In genomic region chr2:241240320-241241004, GRCh38 we compare ENCODE assay signal across 17 cellular contexts. TPM values are rescaled to one million over a fixed set of nuclear protein-coding genes. Genes with fewer than 3 reads are reported as not detected.
DNase-seq lines count a peak whose midpoint lies in the region; ATAC-seq, FAIRE-seq and TF ChIP-seq lines count a peak whose summit lies in the region.
"Had no signal": no experiment of that assay in that cellular context is flagged by ENCODE, and none has a peak within 500 bp of the region (broad histone marks: within the 10 kb centered on the region; RNA-seq: fewer than 3 reads in every experiment).

No MANE protein-coding gene starts in this region.

- H3K9me3 Mint-ChIP-seq in astrocyte (ENCODE audit: unreplicated experiment) (no peaks in the 10 kb centered on the region), glutamatergic neuron (ENCODE audit: unreplicated experiment) (peaks cover 5% of the 10 kb centered on the region)
- H3K9me3 Mint-ChIP-seq: CD4-positive, alpha-beta T cell had no signal

- H3K4me2 ChIP-seq in astrocyte (ENCODE audit: low read length) (no peak overlapping the region), osteoblast (ENCODE audit: insufficient read depth, low read length) (no peak overlapping the region)

- H3K36me3 ChIP-seq in astrocyte (ENCODE audit: insufficient read depth, low read length), result peaks cover 84% of the 10 kb centered on the region
- H3K36me3 ChIP-seq in osteoblast (ENCODE audit: insufficient read depth, low read length), result peaks cover 96% of the 10 kb centered on the region
- H3K36me3 ChIP-seq in vagina, result peaks cover 0 to 91% of the 10 kb centered on the region in 2 donors

- ATAC-seq in HG02798 (IDR thresholded peaks at IDR 0.05; ENCODE audit: poor library complexity, unreplicated experiment), result no peak

- H3K36me3 Mint-ChIP-seq in astrocyte (ENCODE audit: low read depth, unreplicated experiment) (peaks cover 36% of the 10 kb centered on the region), glutamatergic neuron (ENCODE audit: unreplicated experiment) (peaks cover 7% of the 10 kb centered on the region)

- TF ChIP-seq CTCF in astrocyte (IDR thresholded peaks at IDR 0.05; ENCODE audit: insufficient read depth, low read depth, low read length) (no peak), glutamatergic neuron (IDR thresholded peaks at IDR 0.05; ENCODE audit: partially characterized antibody, unreplicated experiment) (no peak), osteoblast (IDR thresholded peaks at IDR 0.05; ENCODE audit: extremely low read depth, low read depth, low read length) (no peak), vagina (IDR thresholded peaks at IDR 0.05) (no peak)

- no peak for TF ChIP-seq POLR2A in GM12891 (IDR thresholded peaks at IDR 0.05; ENCODE audit: low read depth, low read length)
- no peak for TF ChIP-seq POLR2A in vagina (IDR thresholded peaks at IDR 0.05)

- H3K4me1 Mint-ChIP-seq in astrocyte (ENCODE audit: low read depth, unreplicated experiment) (peaks cover 2% of the 10 kb centered on the region), glutamatergic neuron (ENCODE audit: low read depth, unreplicated experiment) (no peaks in the 10 kb centered on the region)
- H3K4me1 Mint-ChIP-seq: B cell had no signal

- intact Hi-C loops in vagina (cut with DNase I), result no loop called here

- peaks cover 100% of the 10 kb centered on the region for H4K20me1 ChIP-seq in astrocyte (ENCODE audit: insufficient read depth, low read length)
- H4K20me1 ChIP-seq in osteoblast (ENCODE audit: insufficient read depth, low read length), result peaks cover 86% of the 10 kb centered on the region

- no peak overlapping the region for H3K9ac ChIP-seq in astrocyte (ENCODE audit: low read length)

- H3K4me3 Mint-ChIP-seq in astrocyte (ENCODE audit: unreplicated experiment), result no peak overlapping the region
- no peak overlapping the region for H3K4me3 Mint-ChIP-seq in glutamatergic neuron (ENCODE audit: unreplicated experiment)
- H3K4me3 Mint-ChIP-seq: B cell; CD4-positive, alpha-beta T cell had no signal

- FAIRE-seq in GM12891 (lab: Jason Lieb, UNC) (no peak), astrocyte (lab: Jason Lieb, UNC) (no peak)
- FAIRE-seq: A204.1 had no signal

- H3K27ac Mint-ChIP-seq in astrocyte (ENCODE audit: unreplicated experiment), result peak overlapping the region; percentile 72
- H3K27ac Mint-ChIP-seq in glutamatergic neuron (ENCODE audit: unreplicated experiment), result peak overlapping the region; percentile 11
- H3K27ac Mint-ChIP-seq: B cell; CD4-positive, alpha-beta T cell had no signal

- H3K79me2 ChIP-seq in astrocyte (ENCODE audit: insufficient read depth, low read length) (peaks cover 88% of the 10 kb centered on the region), osteoblast (ENCODE audit: insufficient read depth, low read length) (peaks cover 92% of the 10 kb centered on the region)

- H3K9me3 ChIP-seq in astrocyte (ENCODE audit: insufficient read depth, low read depth, low read length), result no peaks in the 10 kb centered on the region
- no peaks in the 10 kb centered on the region for H3K9me3 ChIP-seq in osteoblast (ENCODE audit: low read depth, low read length)
- no peaks in the 10 kb centered on the region for H3K9me3 ChIP-seq in vagina

- H3K27me3 ChIP-seq in astrocyte (ENCODE audit: insufficient read depth, low read length) (no peaks in the 10 kb centered on the region), osteoblast (ENCODE audit: insufficient read depth, low read length) (no peaks in the 10 kb centered on the region), vagina (no peaks in the 10 kb centered on the region)

- no peak for DNase-seq in GM12891 (ENCODE audit: insufficient read length, low spot score)
- no peak for DNase-seq in astrocyte (ENCODE audit: low read depth)
- DNase-seq in glutamatergic neuron, result no peak
- peak; percentile 57 for DNase-seq in osteoblast (ENCODE audit: insufficient read length, low spot score, missing footprints)
- no peak for DNase-seq in NOMO-1 treated with DMSO at 0.1 percent for 48 hours (lab: John Stamatoyannopoulos, UW; ENCODE audit: unreplicated experiment)
- no peak for DNase-seq in vagina (ENCODE audit: extremely low spot score in 2 of 2)
- DNase-seq: C1 segment of cervical spinal cord, Calu3, DMS 273 treated with DMSO at 0.1 percent for 48 hours, GOT3, HCEC 1CT, IMR-90 had no signal

- no peaks in the 10 kb centered on the region for H3K27me3 Mint-ChIP-seq in astrocyte (ENCODE audit: low read depth, unreplicated experiment)
- peaks cover 3% of the 10 kb centered on the region for H3K27me3 Mint-ChIP-seq in glutamatergic neuron (ENCODE audit: unreplicated experiment)
- H3K27me3 Mint-ChIP-seq: B cell; CD4-positive, alpha-beta T cell had no signal

- H3K4me3 ChIP-seq in astrocyte (ENCODE audit: insufficient read depth, low read depth, low read length), result no peak overlapping the region
- no peak overlapping the region for H3K4me3 ChIP-seq in osteoblast (ENCODE audit: insufficient read depth, low read length)
- no peak overlapping the region for H3K4me3 ChIP-seq in vagina

- no peaks in the 10 kb centered on the region for H3K4me1 ChIP-seq in astrocyte (ENCODE audit: insufficient read depth, low read length)
- H3K4me1 ChIP-seq in osteoblast (ENCODE audit: insufficient read depth, low read length), result no peaks in the 10 kb centered on the region
- no peaks in the 10 kb centered on the region for H3K4me1 ChIP-seq in vagina

- no peak overlapping the region for H3K27ac ChIP-seq in astrocyte (ENCODE audit: low read depth, low read length)
- no peak overlapping the region for H3K27ac ChIP-seq in osteoblast (ENCODE audit: low read depth, low read length)
- no peak overlapping the region for H3K27ac ChIP-seq in vagina
- H3K27ac ChIP-seq: HL-60 had no signal

- H2AFZ ChIP-seq in astrocyte (ENCODE audit: low read depth, low read length) (no peak overlapping the region), osteoblast (ENCODE audit: low read length) (no peak overlapping the region)

TF ChIP-seq in GM12891, 5 proteins besides CTCF, POLR2A, EP300 and RAD21:
- no peak for TF ChIP-seq TAF1 (IDR thresholded peaks at IDR 0.05; ENCODE audit: low read depth, low read length)
- 0 out of 2 replicates have a peak, but pooled peaks have one; percentile 6 for TF ChIP-seq POLR2AphosphoS5 (IDR thresholded peaks at IDR 0.05; ENCODE audit: low read depth, low read length)
- no peak for TF ChIP-seq POU2F2 (IDR thresholded peaks at IDR 0.05; ENCODE audit: low read depth, low read length)
- no peak for TF ChIP-seq PAX5 (IDR thresholded peaks at IDR 0.05; ENCODE audit: insufficient read depth, low read length, severe bottlenecking)

RNA-seq across cellular contexts. Expression of gene ANO7, which starts 52.0 kb away (rescaled TPM):
- polyA plus RNA-seq in GM12891 (2012; ENCODE audit: low read depth, missing spikeins), result 1.4 TPM
- total RNA-seq in astrocyte, result 5.8 and 7.1 TPM in 2 replicates
- total RNA-seq in glutamatergic neuron (ENCODE audit: unreplicated experiment), result 2.6 TPM
- total RNA-seq in osteoblast, result 1.2 and 1.8 TPM in 2 replicates
- 0.98 TPM for total RNA-seq in vagina
